Comparison of ENCODE assay signal across 21 cellular contexts in genomic region chr6:41063884-41064285, GRCh38. TPM values are rescaled to one million over a fixed set of nuclear protein-coding genes. Genes with fewer than 3 reads are reported as not detected.
DNase-seq lines count a peak whose midpoint lies in the region; ATAC-seq, FAIRE-seq and TF ChIP-seq lines count a peak whose summit lies in the region.
"Had no signal": no experiment of that assay in that cellular context is flagged by ENCODE, and none has a peak within 500 bp of the region (broad histone marks: within the 10 kb centered on the region; RNA-seq: fewer than 3 reads in every experiment).

No MANE protein-coding gene starts in this region.

- peak overlapping the region in 1 of 2 donors; percentile 20 for H3K9ac ChIP-seq in kidney (ENCODE audit: low read length in 2 of 2)
- H3K9ac ChIP-seq: neural progenitor cell had no signal

- H3K4me1 ChIP-seq in kidney (ENCODE audit: control insufficient read depth in 1 of 2, insufficient read depth in 1 of 2, low read depth in 1 of 2, low read length in 2 of 2) (peaks cover 11 to 18% of the 10 kb centered on the region in 2 donors), pancreas (peaks cover 52 to 62% (median 61%) of the 10 kb centered on the region in 3 donors)
- H3K4me1 ChIP-seq: neural progenitor cell had no signal

- intact Hi-C loops in Right ventricle myocardium inferior (cut with DNase I): loop anchor here (5.0 kb wide), 1 partner anchor 67 kb away; no protein-coding TSS in a partner anchor
- intact Hi-C loops in cardiac septum (cut with DNase I): no loop called here
- intact Hi-C loops in kidney (cut with DNase I): no loop called here
- intact Hi-C loops in pancreas (cut with DNase I): no loop called here

- 20 to 27% methylated on average over 2 of the region's 2 CpGs for WGBS in pancreas, 2 donors

- H3K27ac ChIP-seq in kidney (ENCODE audit: low read depth in 2 of 2, low read length in 2 of 2) (peak overlapping the region; percentile 71 to 76), pancreas (peak overlapping the region; percentile 41 to 79 (median 59))
- H3K27ac ChIP-seq: neural progenitor cell, suprapubic skin had no signal

- FAIRE-seq in kidney (lab: Jason Lieb, UNC): no peak
- FAIRE-seq in pancreas (lab: Jason Lieb, UNC): no peak
- FAIRE-seq: endometrium had no signal

- no peak for DNase-seq in Right ventricle myocardium inferior (ENCODE audit: missing footprints)
- DNase-seq in cardiac septum (ENCODE audit: low spot score): no peak
- DNase-seq in kidney: no peak
- DNase-seq in pancreas: no peak
- no peak for DNase-seq in globus pallidus (ENCODE audit: low spot score)
- no peak for DNase-seq in NCI-H2081 (lab: John Stamatoyannopoulos, UW)
- DNase-seq in NCI-H1092 (lab: John Stamatoyannopoulos, UW): no peak
- DNase-seq in OCI-M1 (lab: John Stamatoyannopoulos, UW): no peak
- DNase-seq: activated CD4-positive, alpha-beta T cell treated with anti-CD3 and anti-CD28 coated beads for 4 hours; activated naive CD8-positive, alpha-beta T cell treated with anti-CD3 and anti-CD28 coated beads, Interleukin-2, amount 10 ng/mL, durations not matched to agents 7 days and 5 days; CD4-positive, CD25-positive, alpha-beta regulatory T cell; GDM1; mesendoderm; NCI-H1417; NCI-H774; stimulated activated CD4-positive, alpha-beta T cell treated with anti-CD3 and anti-CD28 coated beads, Interleukin-15, amount 100 ng/mL, for 24 hours had no signal

- H3K4me3 ChIP-seq in kidney (ENCODE audit: low read length in 2 of 2): no peak overlapping the region
- H3K4me3 ChIP-seq in pancreas: no peak overlapping the region
- H3K4me3 ChIP-seq: neural progenitor cell, suprapubic skin had no signal

- ATAC-seq in Right ventricle myocardium inferior: peak; percentile 47
- ATAC-seq in pancreas: peak in 3 of 4 donors; percentile 6 to 31 (median 21)

- H3K27me3 ChIP-seq in pancreas: no peaks in the 10 kb centered on the region
- H3K27me3 ChIP-seq: neural progenitor cell, suprapubic skin had no signal

- H3K9me3 ChIP-seq in kidney (ENCODE audit: control insufficient read depth in 1 of 2, low read length in 2 of 2) (no peaks in the 10 kb centered on the region), pancreas (no peaks in the 10 kb centered on the region)
- H3K9me3 ChIP-seq: suprapubic skin had no signal

- no peak for TF ChIP-seq CTCF in kidney (IDR thresholded peaks at IDR 0.05; ENCODE audit: borderline replicate concordance, extremely low read depth, insufficient read depth)
- TF ChIP-seq CTCF in pancreas (IDR thresholded peaks at IDR 0.05): no peak

- H3K36me3 ChIP-seq in kidney (ENCODE audit: control insufficient read depth in 1 of 2, insufficient read depth in 2 of 2, low read length in 2 of 2) (peaks cover 3 to 13% of the 10 kb centered on the region in 2 donors), pancreas (no peaks in the 10 kb centered on the region)

RNA-seq across cellular contexts. Expression of gene OARD1, which starts 8.3 kb away (rescaled TPM):
- total RNA-seq in Right ventricle myocardium inferior (20.5 TPM), cardiac septum (15.4 TPM), kidney (35.9 TPM), pancreas (10 to 100 TPM; 16.0 to 26.9 (median 20.6) TPM)
- polyA plus RNA-seq in kidney (ENCODE audit: insufficient read depth, low read depth, low replicate concordance) (62.6 TPM), pancreas (10 to 100 TPM; 21.1 to 30.9 TPM)

RNA-seq across cellular contexts. Expression of gene NFYA, which starts 8.9 kb away (rescaled TPM):
- total RNA-seq in Right ventricle myocardium inferior: 9.8 TPM
- 12.9 TPM for total RNA-seq in cardiac septum
- total RNA-seq in kidney: 22.5 TPM
- polyA plus RNA-seq in kidney (ENCODE audit: insufficient read depth, low read depth, low replicate concordance): 6.4 TPM
- total RNA-seq in pancreas: 10 to 100 TPM in 2 of 6 donors, 1 to 10 TPM in 4; 5.9 to 14.1 (median 7.8) TPM
- 10 to 100 TPM in 1 of 2 donors, 1 to 10 TPM in 1; 5.4 to 10.6 TPM for polyA plus RNA-seq in pancreas

RNA-seq across cellular contexts. Expression of gene APOBEC2, which starts 10.9 kb away (rescaled TPM):
- 246 TPM for total RNA-seq in Right ventricle myocardium inferior
- 174 TPM for total RNA-seq in cardiac septum
- total RNA-seq in kidney: not detected
- not detected for polyA plus RNA-seq in kidney (ENCODE audit: insufficient read depth, low read depth, low replicate concordance)
- 10 to 100 TPM in 1 of 6 donors, 1 to 10 TPM in 5; 2.7 to 13.2 (median 8.6) TPM for total RNA-seq in pancreas
- 10 to 100 TPM in 1 of 2 donors, 1 to 10 TPM in 1; 6.6 to 29.6 TPM for polyA plus RNA-seq in pancreas
- total RNA-seq: activated naive CD8-positive, alpha-beta T cell treated with anti-CD3 and anti-CD28 coated beads, Interleukin-2, amount 10 ng/mL, durations not matched to agents 7 days and 5 days; activated T-helper 2 cell treated with anti-CD3 and anti-CD28 coated beads, Interferon-gamma antibody, Interleukin-2, Interleukin-4, amounts not matched to agents 10 μg/mL and 5 μg/mL and 100 μg/mL, durations not matched to agents 14 hours and 24 hours and 36 hours; CD4-positive, CD25-positive, alpha-beta regulatory T cell; suprapubic skin; T-helper 1 cell treated with Interleukin-12 subunit alpha and Interleukin-12 subunit beta and Interleukin-4 antibody, amounts not matched to agents 30 ng/mL and 1 ng/mL, for 36 hours had no signal

RNA-seq across cellular contexts. Expression of gene TSPO2, which starts 21.6 kb away (rescaled TPM):
- total RNA-seq in Right ventricle myocardium inferior (not detected), cardiac septum (not detected), kidney (0.44 TPM), pancreas (under 1 TPM in 1 of 6 donors, not detected in 5; 0.28 TPM)
- polyA plus RNA-seq in kidney (ENCODE audit: insufficient read depth, low read depth, low replicate concordance) (0.88 TPM), pancreas (under 1 TPM; 0.12 to 0.42 TPM)
- total RNA-seq: activated naive CD8-positive, alpha-beta T cell treated with anti-CD3 and anti-CD28 coated beads, Interleukin-2, amount 10 ng/mL, durations not matched to agents 7 days and 5 days; activated T-helper 2 cell treated with anti-CD3 and anti-CD28 coated beads, Interferon-gamma antibody, Interleukin-2, Interleukin-4, amounts not matched to agents 10 μg/mL and 5 μg/mL and 100 μg/mL, durations not matched to agents 14 hours and 24 hours and 36 hours; CD4-positive, CD25-positive, alpha-beta regulatory T cell; suprapubic skin; T-helper 1 cell treated with Interleukin-12 subunit alpha and Interleukin-12 subunit beta and Interleukin-4 antibody, amounts not matched to agents 30 ng/mL and 1 ng/mL, for 36 hours had no signal
- polyA plus RNA-seq: CD4-positive, CD25-positive, alpha-beta regulatory T cell had no signal

RNA-seq across cellular contexts. Expression of gene UNC5CL, which starts 24.9 kb away (rescaled TPM):
- 0.60 TPM for total RNA-seq in Right ventricle myocardium inferior
- 1.0 TPM for total RNA-seq in cardiac septum
- 53.7 TPM for total RNA-seq in kidney
- polyA plus RNA-seq in kidney (ENCODE audit: insufficient read depth, low read depth, low replicate concordance): 41.3 TPM
- total RNA-seq in pancreas: 10 to 100 TPM in 5 of 6 donors, 1 to 10 TPM in 1; 7.2 to 37.6 (median 12.0) TPM
- 10 to 100 TPM; 37.0 to 40.6 TPM for polyA plus RNA-seq in pancreas

Comparison
In these comparisons a context has a peak if more than half of its experiments do, and no peak if none do; other contexts are left out.
1. RNA of gene APOBEC2, which starts 10.9 kb away (total RNA-seq): 246 TPM in Right ventricle myocardium inferior (single experiment) and 174 TPM in cardiac septum (single experiment); 2.7 to 13.2 TPM in pancreas and not detected in kidney (single experiment); every median in the first group is over 10 times any median in the second.